In the genomic region with DNA sequence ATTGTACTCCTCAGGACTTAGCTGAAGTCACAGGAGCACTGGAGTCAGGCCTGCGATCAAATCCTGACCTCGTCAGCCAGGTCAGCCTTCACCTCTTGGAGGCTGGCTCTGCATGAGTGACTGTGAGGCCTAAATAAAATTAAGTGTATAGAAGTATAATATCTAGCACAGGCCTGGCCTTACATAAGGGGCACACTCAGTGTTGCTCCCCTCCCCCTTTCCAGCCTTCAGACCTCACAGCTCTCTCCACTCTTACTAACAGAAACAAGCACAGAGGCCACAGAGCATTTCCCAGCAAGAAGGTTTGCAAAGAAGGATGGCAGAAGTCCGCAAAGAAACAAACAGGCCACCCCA, we compare ENCODE assay signal across 9 cellular contexts.
DNase-seq lines count a peak whose midpoint lies in the region; ATAC-seq and TF ChIP-seq lines count a peak whose summit lies in the region.
"Had no signal": no experiment of that assay in that cellular context is flagged by ENCODE, and none has a peak within 500 bp of the region (broad histone marks: within the 10 kb centered on the region; RNA-seq: fewer than 3 reads in every experiment).

No MANE protein-coding gene starts in this region.

- peaks cover 85% of the 10 kb centered on the region for H3K4me1 Mint-ChIP-seq in CD14-positive monocyte
- H3K4me1 Mint-ChIP-seq in activated CD8-positive, alpha-beta T cell treated with anti-CD3 and anti-CD28 coated beads for 36 hours (ENCODE audit: low read depth), result peaks cover 55% of the 10 kb centered on the region
- peaks cover 59 to 85% (median 69%) of the 10 kb centered on the region in 7 donors for H3K4me1 Mint-ChIP-seq in naive thymus-derived CD4-positive, alpha-beta T cell

- peaks cover 46 to 65% of the 10 kb centered on the region in 2 donors for H3K4me1 ChIP-seq in naive thymus-derived CD4-positive, alpha-beta T cell (ENCODE audit: control insufficient read depth in 2 of 2, insufficient read depth in 2 of 2, low read length in 2 of 2)

- H3K36me3 Mint-ChIP-seq in CD14-positive monocyte, result peaks cover 19 to 23% of the 10 kb centered on the region in 2 donors
- peaks cover 3% of the 10 kb centered on the region for H3K36me3 Mint-ChIP-seq in activated CD8-positive, alpha-beta T cell treated with anti-CD3 and anti-CD28 coated beads for 36 hours (ENCODE audit: low read depth)
- peaks cover 9 to 32% (median 27%) of the 10 kb centered on the region in 5 donors for H3K36me3 Mint-ChIP-seq in naive thymus-derived CD4-positive, alpha-beta T cell

- TF ChIP-seq CTCF in CD14-positive monocyte (IDR thresholded peaks at IDR 0.05), result no peak
- no peak for TF ChIP-seq CTCF in activated CD8-positive, alpha-beta T cell treated with anti-CD3 and anti-CD28 coated beads for 36 hours (IDR thresholded peaks at IDR 0.05)

- H3K27ac ChIP-seq in naive thymus-derived CD4-positive, alpha-beta T cell (ENCODE audit: low read depth, low read length), result peak overlapping the region; percentile 58

- peak overlapping the region; percentile 42 for H3K4me3 ChIP-seq in naive thymus-derived CD4-positive, alpha-beta T cell (ENCODE audit: low read length)

- H3K27ac Mint-ChIP-seq in CD14-positive monocyte, result peak overlapping the region; percentile 88 to 99 (median 94)
- H3K27ac Mint-ChIP-seq in activated CD8-positive, alpha-beta T cell treated with anti-CD3 and anti-CD28 coated beads for 36 hours, result peak overlapping the region; percentile 93
- H3K27ac Mint-ChIP-seq in naive thymus-derived CD4-positive, alpha-beta T cell, result peak overlapping the region; percentile 80 to 98 (median 94)

- POLR2A ChIA-PET in activated CD8-positive, alpha-beta T cell treated with anti-CD3 and anti-CD28 coated beads for 36 hours (lab: Charles Lee), result interaction anchor here (0.6 to 4.6 kb wide), 11 partner anchors 8 to 88 kb away, joined by 3 to 47 read pairs (median 5); a partner anchor contains a TSS
- POLR2A ChIA-PET in naive thymus-derived CD4-positive, alpha-beta T cell (lab: Charles Lee), result interaction anchor here (0.5 to 5.0 kb wide), 15 partner anchors 8 to 1060 kb away, joined by 3 to 114 read pairs (median 4); a partner anchor contains a TSS

- H3K27me3 Mint-ChIP-seq in CD14-positive monocyte (ENCODE audit: low read depth in 3 of 3), result peaks cover 0 to 3% (median 0%) of the 10 kb centered on the region in 3 donors
- no peaks in the 10 kb centered on the region for H3K27me3 Mint-ChIP-seq in activated CD8-positive, alpha-beta T cell treated with anti-CD3 and anti-CD28 coated beads for 36 hours
- no peaks in the 10 kb centered on the region for H3K27me3 Mint-ChIP-seq in naive thymus-derived CD4-positive, alpha-beta T cell

- DNase-seq in CD14-positive monocyte (ENCODE audit: low spot score) (no peak), erythroblast (lab: John Stamatoyannopoulos, UW) (no peak), OCI-M1 (lab: John Stamatoyannopoulos, UW) (no peak), COLO829 (ENCODE audit: low spot score) (no peak)
- no peak for DNase-seq in activated CD8-positive, alpha-beta T cell treated with anti-CD3 and anti-CD28 coated beads for 36 hours
- no peak for DNase-seq in naive thymus-derived CD4-positive, alpha-beta T cell
- DNase-seq: NCI-H774 had no signal

- H3K9me3 ChIP-seq in naive thymus-derived CD4-positive, alpha-beta T cell (ENCODE audit: control insufficient read depth in 2 of 3, low read length in 3 of 3), result no peaks in the 10 kb centered on the region

- CTCF ChIA-PET in activated CD8-positive, alpha-beta T cell treated with anti-CD3 and anti-CD28 coated beads for 36 hours (lab: Charles Lee), result interaction anchor here (1.0 to 2.1 kb wide), 11 partner anchors 9 to 181 kb away, joined by 3 to 13 read pairs (median 5); no protein-coding TSS in a partner anchor
- CTCF ChIA-PET in naive thymus-derived CD4-positive, alpha-beta T cell (lab: Charles Lee), result interaction anchor here (0.9 to 2.7 kb wide), 6 partner anchors 11 to 164 kb away, joined by 3 to 20 read pairs (median 4); no protein-coding TSS in a partner anchor

- no peak for TF ChIP-seq POLR2A in erythroblast (IDR thresholded peaks at IDR 0.05; ENCODE audit: low read length)

- no peaks in the 10 kb centered on the region for H3K9me3 Mint-ChIP-seq in CD14-positive monocyte
- H3K9me3 Mint-ChIP-seq in activated CD8-positive, alpha-beta T cell treated with anti-CD3 and anti-CD28 coated beads for 36 hours, result no peaks in the 10 kb centered on the region
- H3K9me3 Mint-ChIP-seq in naive thymus-derived CD4-positive, alpha-beta T cell, result no peaks in the 10 kb centered on the region

- ATAC-seq in GM19324 (IDR thresholded peaks at IDR 0.05; ENCODE audit: low FRiP score, unreplicated experiment) (peak; percentile 15), GM21737 (IDR thresholded peaks at IDR 0.05; ENCODE audit: unreplicated experiment) (no peak)
- ATAC-seq in activated CD8-positive, alpha-beta T cell treated with anti-CD3 and anti-CD28 coated beads for 36 hours, result peak; percentile 1
- no peak for ATAC-seq in naive thymus-derived CD4-positive, alpha-beta T cell

- H3K27me3 ChIP-seq in naive thymus-derived CD4-positive, alpha-beta T cell (ENCODE audit: control insufficient read depth in 2 of 2, insufficient read depth in 2 of 2, low read length in 2 of 2), result no peaks in the 10 kb centered on the region

- peak overlapping the region; percentile 73 to 87 for H3K4me3 Mint-ChIP-seq in CD14-positive monocyte
- H3K4me3 Mint-ChIP-seq in activated CD8-positive, alpha-beta T cell treated with anti-CD3 and anti-CD28 coated beads for 36 hours, result peak overlapping the region; percentile 69
- peak overlapping the region; percentile 68 to 87 (median 80) for H3K4me3 Mint-ChIP-seq in naive thymus-derived CD4-positive, alpha-beta T cell

- intact Hi-C loops in CD14-positive monocyte (cut with micrococcal nuclease), result loop anchor here (2.0 to 10.0 kb wide), 4 partner anchors 35 to 85 kb away; a partner anchor contains a TSS
- intact Hi-C loops in activated CD8-positive, alpha-beta T cell treated with anti-CD3 and anti-CD28 coated beads for 36 hours (cut with micrococcal nuclease), result no loop called here
- intact Hi-C loops in naive thymus-derived CD4-positive, alpha-beta T cell (cut with micrococcal nuclease), result loop anchor here (1.0 to 5.0 kb wide), 6 partner anchors 8 to 180 kb away; a partner anchor contains a TSS

- H3K36me3 ChIP-seq in naive thymus-derived CD4-positive, alpha-beta T cell (ENCODE audit: control insufficient read depth in 2 of 3, insufficient read depth in 3 of 3, low read length in 3 of 3), result peaks cover 3 to 10% (median 3%) of the 10 kb centered on the region in 3 experiments

Comparison
In these comparisons a context has a peak if more than half of its experiments do, and no peak if none do; other contexts are left out.
1. ATAC-seq: peak in GM19324 (single experiment) and activated CD8-positive, alpha-beta T cell treated with anti-CD3 and anti-CD28 coated beads for 36 hours (single experiment); none in naive thymus-derived CD4-positive, alpha-beta T cell (single experiment) and GM21737 (single experiment).
2. Peak in every context shown above with its lines, with median percentiles within 50 percentile points of each other: H3K27ac Mint-ChIP-seq and H3K4me3 Mint-ChIP-seq.